Comparison of ENCODE assay signal across 40 cellular contexts in genomic region chr3:191438150-191438814, GRCh38. TPM values are rescaled to one million over a fixed set of nuclear protein-coding genes. Genes with fewer than 3 reads are reported as not detected.
"Had no signal": no experiment of that assay in that cellular context is flagged by ENCODE, and none has a peak within 500 bp of the region (broad histone marks: within the 10 kb centered on the region; RNA-seq: fewer than 3 reads in every experiment).

No MANE protein-coding gene starts in this region.

- FAIRE-seq: astrocyte, bronchial epithelial cell had no signal

- H3K27ac ChIP-seq: adrenal gland, ascending aorta, body of pancreas, brain microvascular endothelial cell, breast epithelium, cardiac muscle cell had no signal

- H3K36me3 ChIP-seq: adrenal gland, ascending aorta, brain microvascular endothelial cell, breast epithelium, cardiac muscle cell had no signal

- H3K4me3 ChIP-seq: adrenal gland, ascending aorta, body of pancreas, breast epithelium, cardiac muscle cell had no signal

- ATAC-seq: activated naive CD4-positive, alpha-beta T cell treated with anti-CD3 and anti-CD28 coated beads, Interleukin-2, amount 50 U/mL, for 72 hours; activated naive CD8-positive, alpha-beta T cell treated with anti-CD3 and anti-CD28 coated beads, Interleukin-2, amount 50 U/mL, for 24 hours; activated T-cell treated with anti-CD3 and anti-CD28 coated beads, Interleukin-2, amount 50 U/mL, for 4 hours; activated T-cell treated with anti-CD3 and anti-CD28 coated beads, Interleukin-2, amount 50 U/mL, for 72 hours; activated T-helper 17 cell treated with anti-CD3 and anti-CD28 coated beads, Interleukin-2, amount 50 U/mL, for 72 hours; body of pancreas had no signal

- H3K4me1 ChIP-seq: adrenal gland, ascending aorta, body of pancreas, breast epithelium had no signal

- H3K9me3 ChIP-seq: adrenal gland, ascending aorta, body of pancreas, breast epithelium had no signal

- H3K27me3 ChIP-seq: adrenal gland, ascending aorta, body of pancreas, brain microvascular endothelial cell, breast epithelium, cardiac muscle cell had no signal

- DNase-seq: activated effector memory CD4-positive, alpha-beta T cell treated with anti-CD3 and anti-CD28 coated beads, Interleukin-2, amount 50 U/mL, for 16 hours; activated effector memory CD4-positive, alpha-beta T cell treated with Interleukin-2 at 50 U/mL for 16 hours; activated gamma-delta T cell; activated gamma-delta T cell treated with Interleukin-2 at 50 U/mL for 16 hours; activated naive CD4-positive, alpha-beta T cell; activated naive CD4-positive, alpha-beta T cell treated with anti-CD3 and anti-CD28 coated beads for 36 hours; activated naive CD4-positive, alpha-beta T cell treated with anti-CD3 and anti-CD28 coated beads, Interleukin-2, amount 10 ng/mL, durations not matched to agents 7 days and 5 days; activated naive CD4-positive, alpha-beta T cell treated with anti-CD3 and anti-CD28 coated beads, Interleukin-2, amount 50 U/mL, for 16 hours; activated naive CD4-positive, alpha-beta T cell treated with Interleukin-2 at 50 U/mL for 16 hours; activated naive CD8-positive, alpha-beta T cell treated with anti-CD3 and anti-CD28 coated beads for 36 hours; activated naive CD8-positive, alpha-beta T cell treated with anti-CD3 and anti-CD28 coated beads, Interleukin-2, amount 10 ng/mL, durations not matched to agents 7 days and 5 days; activated naive CD8-positive, alpha-beta T cell treated with anti-CD3 and anti-CD28 coated beads, Interleukin-2, amount 50 U/mL, for 24 hours; activated T-cell treated with anti-CD3 and anti-CD28 coated beads, Interleukin-2, amount 50 U/mL, for 1 hour; activated T-cell treated with anti-CD3 and anti-CD28 coated beads, Interleukin-2, amount 50 U/mL, for 24 hours; activated T-cell treated with anti-CD3 and anti-CD28 coated beads, Interleukin-2, amount 50 U/mL, for 4 hours; activated T-cell treated with anti-CD3 and anti-CD28 coated beads, Interleukin-2, amount 50 U/mL, for 48 hours; activated T-cell treated with anti-CD3 and anti-CD28 coated beads, Interleukin-2, amount 50 U/mL, for 72 hours; adrenal gland; amniotic stem cell; amygdala; anterior cingulate cortex; aorta; body of pancreas; brain microvascular endothelial cell; caudate nucleus; central memory CD4-positive, alpha-beta T cell; cerebellar nuclear complex had no signal

RNA-seq across cellular contexts. Expression of gene PYDC2, which starts 22.7 kb away (rescaled TPM):
- total RNA-seq: activated naive CD4-positive, alpha-beta T cell treated with anti-CD3 and anti-CD28 coated beads for 36 hours; activated naive CD4-positive, alpha-beta T cell treated with anti-CD3 and anti-CD28 coated beads, Interleukin-2, amount 50 U/mL, for 72 hours; activated naive CD8-positive, alpha-beta T cell treated with anti-CD3 and anti-CD28 coated beads for 36 hours; activated naive CD8-positive, alpha-beta T cell treated with anti-CD3 and anti-CD28 coated beads, Interleukin-2, amount 10 ng/mL, durations not matched to agents 7 days and 5 days; activated T-cell treated with anti-CD3 and anti-CD28 coated beads, Interleukin-2, amount 50 U/mL, for 4 hours; activated T-cell treated with anti-CD3 and anti-CD28 coated beads, Interleukin-2, amount 50 U/mL, for 72 hours; activated T-helper 1 cell treated with anti-CD3 and anti-CD28 coated beads, Interleukin-12 subunit alpha, Interleukin-12 subunit beta, Interleukin-2, Interleukin-4 antibody, amounts not matched to agents 30 ng/mL and 10 ng/mL and 1 ng/mL, durations not matched to agents 14 hours and 24 hours and 36 hours; activated T-helper 17 cell treated with anti-CD3 and anti-CD28 coated beads, Interleukin-2, amount 50 U/mL, for 72 hours; activated T-helper 2 cell treated with anti-CD3 and anti-CD28 coated beads, Interferon-gamma antibody, Interleukin-2, Interleukin-4, amounts not matched to agents 10 μg/mL and 5 μg/mL and 100 μg/mL, durations not matched to agents 14 hours and 24 hours and 36 hours; aorta; ascending aorta; astrocyte; body of pancreas; breast epithelium; bronchial epithelial cell; cardiac muscle cell; cardiac septum; cerebellum; chondrocyte had no signal
- polyA plus RNA-seq: adipose tissue, adrenal gland, aorta, cardiac muscle cell had no signal
